ENCODE assay signal across 27 cellular contexts in the genomic region with DNA sequence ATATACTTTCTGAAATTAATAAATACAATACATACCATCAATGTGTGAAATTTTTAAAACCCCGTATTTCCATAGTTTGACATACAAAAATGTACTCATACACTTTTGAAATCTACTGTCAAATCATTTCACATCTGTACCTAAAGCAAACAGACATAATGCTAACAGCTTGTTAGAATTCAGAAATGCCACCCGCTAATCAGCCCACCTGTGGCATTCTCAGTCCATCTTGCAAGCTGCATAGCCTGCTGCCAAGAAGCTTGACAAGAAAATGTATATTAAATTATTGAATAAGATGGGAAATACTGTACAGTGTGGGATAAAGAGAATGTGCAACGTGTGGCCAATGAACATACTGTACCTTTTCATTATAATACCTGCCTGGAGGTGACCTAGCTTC.
"Had no signal": no experiment of that assay in that cellular context is flagged by ENCODE, and none has a peak within 500 bp of the region (broad histone marks: within the 10 kb centered on the region; RNA-seq: fewer than 3 reads in every experiment).

No MANE protein-coding gene starts in this region.

- H3K27ac Mint-ChIP-seq: memory B cell; mesothelial cell of epicardium; neural progenitor cell; progenitor cell of endocrine pancreas; stimulated activated naive B cell treated with anti-CD40 and anti-IgM and Interleukin-4, amounts not matched to agents 10 μg/mL and 1 μg/mL and 100 μg/mL, for 72 hours; stimulated activated naive CD8-positive, alpha-beta T cell treated with anti-CD3 and anti-CD28 coated beads, Interleukin-15, Interleukin-2, amounts not matched to agents 100 ng/mL and 50 ng/mL, for 24 hours; type B pancreatic cell had no signal

- H3K9ac ChIP-seq: neural progenitor cell, parathyroid adenoma had no signal

- H3K27me3 ChIP-seq: hepatocyte, neural progenitor cell, right lobe of liver, thyroid gland had no signal

- H3K9me3 Mint-ChIP-seq: memory B cell; mesothelial cell of epicardium; naive B cell; nephron; neural progenitor cell; stimulated activated naive B cell treated with anti-CD40 and anti-IgM and Interleukin-4, amounts not matched to agents 10 μg/mL and 1 μg/mL and 100 μg/mL, for 72 hours; stimulated activated naive CD8-positive, alpha-beta T cell treated with anti-CD3 and anti-CD28 coated beads, Interleukin-15, Interleukin-2, amounts not matched to agents 100 ng/mL and 50 ng/mL, for 24 hours; type B pancreatic cell had no signal

- H3K4me1 ChIP-seq: esophagus muscularis mucosa, foreskin keratinocyte, gastroesophageal sphincter, parathyroid adenoma, thyroid gland had no signal

- H3K36me3 Mint-ChIP-seq: mesothelial cell of epicardium; naive B cell; neural progenitor cell; stimulated activated naive B cell treated with anti-CD40 and anti-IgM and Interleukin-4, amounts not matched to agents 10 μg/mL and 1 μg/mL and 100 μg/mL, for 72 hours; type B pancreatic cell had no signal

- H2AFZ ChIP-seq: hepatocyte, neural progenitor cell, parathyroid adenoma had no signal

- H3K9me3 ChIP-seq: esophagus muscularis mucosa, gastroesophageal sphincter, heart left ventricle, mucosa of descending colon, right lobe of liver, thyroid gland had no signal

- DNase-seq: dermis blood vessel endothelial cell; effector memory CD4-positive, alpha-beta T cell; foreskin keratinocyte; heart left ventricle; kidney; mucosa of descending colon; naive B cell; right lobe of liver; small intestine; stimulated activated CD4-positive, alpha-beta T cell treated with anti-CD3 and anti-CD28 coated beads, Interleukin-15, amount 100 ng/mL, for 24 hours; stimulated activated CD4-positive, alpha-beta T cell treated with anti-CD3 and anti-CD28 coated beads, Interleukin-2, amount 100 ng/mL, for 48 hours; stimulated activated naive B cell treated with anti-CD40 and anti-IgM and Interleukin-4, amounts not matched to agents 10 μg/mL and 1 μg/mL and 100 μg/mL, for 72 hours; thyroid gland had no signal

- H3K4me3 ChIP-seq: coronary artery, esophagus muscularis mucosa, gastroesophageal sphincter, heart left ventricle, hepatocyte, lung, mucosa of descending colon, neural progenitor cell, right lobe of liver, thyroid gland had no signal

- H3K4me2 ChIP-seq: hepatocyte, neural progenitor cell had no signal

- H3K27ac ChIP-seq: coronary artery, esophagus muscularis mucosa, foreskin keratinocyte, gastroesophageal sphincter, heart left ventricle, hepatocyte, neural progenitor cell, parathyroid adenoma, thyroid gland had no signal

- FAIRE-seq: endothelial cell of umbilical vein, kidney, small intestine had no signal

- H3K36me3 ChIP-seq: esophagus muscularis mucosa, gastroesophageal sphincter, heart left ventricle, neural progenitor cell, right lobe of liver, thyroid gland had no signal

- H3K4me3 Mint-ChIP-seq: memory B cell; mesothelial cell of epicardium; naive B cell; nephron; neural progenitor cell; stimulated activated naive B cell treated with anti-CD40 and anti-IgM and Interleukin-4, amounts not matched to agents 10 μg/mL and 1 μg/mL and 100 μg/mL, for 72 hours; stimulated activated naive CD8-positive, alpha-beta T cell treated with anti-CD3 and anti-CD28 coated beads, Interleukin-15, Interleukin-2, amounts not matched to agents 100 ng/mL and 50 ng/mL, for 24 hours; type B pancreatic cell had no signal
